In the genomic region with DNA sequence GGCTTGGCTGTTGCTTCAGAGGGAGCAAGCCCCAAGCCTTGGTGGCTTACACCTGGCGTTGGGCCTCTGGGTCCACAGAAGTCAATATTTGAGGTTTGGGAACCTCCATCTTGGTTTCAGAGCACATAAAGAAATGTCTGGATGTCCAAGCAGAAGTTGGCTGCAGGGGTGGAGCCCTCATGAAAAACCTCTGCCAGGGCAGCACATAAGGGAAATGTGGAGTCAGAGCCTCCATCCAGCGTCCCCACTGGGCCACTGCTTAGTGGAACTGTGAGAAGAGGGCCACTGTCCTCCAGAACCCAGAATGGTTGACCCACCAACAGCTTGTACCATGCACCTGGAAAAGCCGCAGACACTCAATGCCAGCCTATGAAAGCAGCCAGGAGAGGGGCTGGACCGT, we compare ENCODE assay signal across 11 cellular contexts.
"Had no signal": no experiment of that assay in that cellular context is flagged by ENCODE, and none has a peak within 500 bp of the region (broad histone marks: within the 10 kb centered on the region; RNA-seq: fewer than 3 reads in every experiment).

No MANE protein-coding gene starts in this region.

- H3K9ac ChIP-seq: GM23248, KMS-11 had no signal

- H3K4me3 Mint-ChIP-seq: HFFc6 had no signal

- H3K27ac Mint-ChIP-seq: HFFc6 had no signal

- FAIRE-seq: HTR-8/SVneo had no signal

- H3K4me2 ChIP-seq: KMS-11 had no signal

- H2AFZ ChIP-seq: GM23248 had no signal

- H3K27ac ChIP-seq: GM23248, KMS-11 had no signal

- H3K4me1 ChIP-seq: HAP-1 had no signal

- ATAC-seq: HCT116 had no signal

- H3K36me3 ChIP-seq: HAP-1 had no signal

- DNase-seq: GM23248, GOT3, H7, HFFc6, IMR-90, Karpas-422, KBM-7 had no signal

- H3K4me3 ChIP-seq: GM23248, HAP-1 had no signal
